In genomic region chr20:1819311-1820136, GRCh38 we compare ENCODE assay signal across 15 cellular contexts.
DNase-seq lines count a peak whose midpoint lies in the region; FAIRE-seq and TF ChIP-seq lines count a peak whose summit lies in the region.
"Had no signal": no experiment of that assay in that cellular context is flagged by ENCODE, and none has a peak within 500 bp of the region (broad histone marks: within the 10 kb centered on the region; RNA-seq: fewer than 3 reads in every experiment).

No MANE protein-coding gene starts in this region.

- H3K27ac Mint-ChIP-seq in Calu3 (ENCODE audit: unreplicated experiment): no peak overlapping the region
- H3K27ac Mint-ChIP-seq: activated CD4-positive, alpha-beta memory T cell treated with anti-CD3 and anti-CD28 coated beads for 36 hours; activated naive CD4-positive, alpha-beta T cell treated with anti-CD3 and anti-CD28 coated beads, Interleukin-2, amount 50 U/mL, for 24 hours had no signal

- no peak for FAIRE-seq in GM19239 (lab: Jason Lieb, UNC)

- no peaks in the 10 kb centered on the region for H3K36me3 Mint-ChIP-seq in Calu3 (ENCODE audit: insufficient read depth, unreplicated experiment)

- no peak overlapping the region for H3K4me3 Mint-ChIP-seq in Calu3 (ENCODE audit: low read depth, unreplicated experiment)
- H3K4me3 Mint-ChIP-seq: activated CD4-positive, alpha-beta memory T cell treated with anti-CD3 and anti-CD28 coated beads for 36 hours; activated naive CD4-positive, alpha-beta T cell treated with anti-CD3 and anti-CD28 coated beads, Interleukin-2, amount 50 U/mL, for 24 hours had no signal

- intact Hi-C loops in Calu3 (cut with micrococcal nuclease; ENCODE audit: unreplicated experiment): no loop called here

- peaks cover 32% of the 10 kb centered on the region for H3K27me3 Mint-ChIP-seq in Calu3 (ENCODE audit: unreplicated experiment)

- no peak for TF ChIP-seq CTCF in Calu3 (IDR thresholded peaks at IDR 0.05; ENCODE audit: unreplicated experiment)

- H3K4me1 Mint-ChIP-seq in Calu3 (ENCODE audit: low read depth, unreplicated experiment): peaks cover 8% of the 10 kb centered on the region

- DNase-seq in activated effector memory CD4-positive, alpha-beta T cell treated with anti-CD3 and anti-CD28 coated beads, Interleukin-2, amount 50 U/mL, for 16 hours: peak; percentile 16
- no peak for DNase-seq in activated effector memory CD4-positive, alpha-beta T cell treated with Interleukin-2 at 50 U/mL for 16 hours
- peak; percentile 44 for DNase-seq in midbrain (lab: John Stamatoyannopoulos, UW)
- no peak for DNase-seq in GM19239 (ENCODE audit: insufficient read length, low spot score)
- no peak for DNase-seq in retina
- no peak for DNase-seq in Calu3
- DNase-seq: activated CD4-positive, alpha-beta memory T cell treated with anti-CD3 and anti-CD28 coated beads for 36 hours; cortex of kidney; DMS153; NCI-H1417; NCI-H82; trophoblast cell had no signal

- H3K27ac ChIP-seq in cingulate gyrus (ENCODE audit: low read depth, low read length) (peak overlapping the region; percentile 98), temporal lobe (ENCODE audit: low read depth, low read length) (peak overlapping the region; percentile 70)

- CTCF ChIA-PET in Calu3 (lab: Charles Lee): no interaction called here

- H3K9me3 Mint-ChIP-seq in Calu3 (ENCODE audit: low read depth, unreplicated experiment): no peaks in the 10 kb centered on the region

- no TSS peak for BruUV-seq in Calu3 (replicated peaks; lab: Mats Ljungman, UMichigan)

Comparison
In these comparisons a context has a peak if more than half of its experiments do, and no peak if none do; other contexts are left out.
1. DNase-seq: peak in activated effector memory CD4-positive, alpha-beta T cell treated with anti-CD3 and anti-CD28 coated beads, Interleukin-2, amount 50 U/mL, for 16 hours (single experiment) and midbrain (single experiment); none in activated effector memory CD4-positive, alpha-beta T cell treated with Interleukin-2 at 50 U/mL for 16 hours (single experiment), GM19239 (single experiment), retina (single experiment) and Calu3 (single experiment).